ENCODE assay signal across 16 cellular contexts in the genomic region with DNA sequence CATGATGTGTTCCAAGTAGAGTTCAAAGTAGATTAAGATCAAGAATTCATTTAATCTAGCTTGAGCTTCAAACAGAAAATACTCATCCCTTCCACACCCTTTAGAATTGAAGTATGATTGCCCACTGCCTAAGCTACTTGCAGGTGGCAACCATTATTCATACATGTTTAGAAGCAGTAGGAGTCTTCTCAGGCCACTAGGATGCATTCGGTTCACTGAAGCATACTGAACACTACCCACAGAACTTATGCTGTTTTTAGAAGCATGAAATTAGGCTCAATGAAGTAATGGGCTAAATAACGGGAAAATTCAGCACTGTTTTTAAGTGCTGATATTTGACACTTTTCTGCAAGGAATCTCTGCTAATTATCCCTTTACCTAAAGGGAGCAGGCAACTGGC.
A peak's percentile ranks its signal among the peaks of the same experiment; 100 is the strongest.
DNase-seq lines count a peak whose midpoint lies in the region; ATAC-seq lines count a peak whose summit lies in the region.
"Had no signal": no experiment of that assay in that cellular context is flagged by ENCODE, and none has a peak within 500 bp of the region (broad histone marks: within the 10 kb centered on the region; RNA-seq: fewer than 3 reads in every experiment).

No MANE protein-coding gene starts in this region.

- H3K9me3 Mint-ChIP-seq in activated T-helper 2 cell treated with anti-CD3 and anti-CD28 coated beads, Interferon-gamma antibody, Interleukin-2, Interleukin-4, amounts not matched to agents 10 μg/mL and 5 μg/mL and 100 μg/mL, durations not matched to agents 14 hours and 24 hours and 36 hours = peaks cover 6% of the 10 kb centered on the region

- no peaks in the 10 kb centered on the region for H3K4me1 Mint-ChIP-seq in activated T-helper 2 cell treated with anti-CD3 and anti-CD28 coated beads, Interferon-gamma antibody, Interleukin-2, Interleukin-4, amounts not matched to agents 10 μg/mL and 5 μg/mL and 100 μg/mL, durations not matched to agents 14 hours and 24 hours and 36 hours (ENCODE audit: low read depth)
- H3K4me1 Mint-ChIP-seq: activated CD8-positive, alpha-beta memory T cell treated with anti-CD3 and anti-CD28 coated beads, Interleukin-2, amount 10 ng/mL, durations not matched to agents 7 days and 5 days; nephron had no signal

- no peaks in the 10 kb centered on the region for H3K27me3 Mint-ChIP-seq in activated T-helper 2 cell treated with anti-CD3 and anti-CD28 coated beads, Interferon-gamma antibody, Interleukin-2, Interleukin-4, amounts not matched to agents 10 μg/mL and 5 μg/mL and 100 μg/mL, durations not matched to agents 14 hours and 24 hours and 36 hours (ENCODE audit: low read depth)
- H3K27me3 Mint-ChIP-seq: activated CD8-positive, alpha-beta memory T cell treated with anti-CD3 and anti-CD28 coated beads, Interleukin-2, amount 10 ng/mL, durations not matched to agents 7 days and 5 days had no signal

- peak; percentile 81 for ATAC-seq in GM18519 (IDR thresholded peaks at IDR 0.05; ENCODE audit: low FRiP score, unreplicated experiment)
- peak; percentile 82 for ATAC-seq in GM21723 (IDR thresholded peaks at IDR 0.05; ENCODE audit: unreplicated experiment)
- peak; percentile 84 for ATAC-seq in HG03175 (IDR thresholded peaks at IDR 0.05; ENCODE audit: unreplicated experiment)
- ATAC-seq: activated CD8-positive, alpha-beta memory T cell treated with anti-CD3 and anti-CD28 coated beads, Interleukin-2, amount 10 ng/mL, durations not matched to agents 7 days and 5 days; activated naive CD4-positive, alpha-beta T cell treated with anti-CD3 and anti-CD28 coated beads, Interleukin-2, amount 50 U/mL, for 72 hours; left lobe of liver had no signal

- intact Hi-C loops in activated T-helper 2 cell treated with anti-CD3 and anti-CD28 coated beads, Interferon-gamma antibody, Interleukin-2, Interleukin-4, amounts not matched to agents 10 μg/mL and 5 μg/mL and 100 μg/mL, durations not matched to agents 14 hours and 24 hours and 36 hours (cut with micrococcal nuclease) = no loop called here

- H3K4me3 Mint-ChIP-seq in activated T-helper 2 cell treated with anti-CD3 and anti-CD28 coated beads, Interferon-gamma antibody, Interleukin-2, Interleukin-4, amounts not matched to agents 10 μg/mL and 5 μg/mL and 100 μg/mL, durations not matched to agents 14 hours and 24 hours and 36 hours (ENCODE audit: low read depth) = no peak overlapping the region
- H3K4me3 Mint-ChIP-seq: activated CD8-positive, alpha-beta memory T cell treated with anti-CD3 and anti-CD28 coated beads, Interleukin-2, amount 10 ng/mL, durations not matched to agents 7 days and 5 days; nephron had no signal

- H3K9me3 ChIP-seq in MG63 = no peaks in the 10 kb centered on the region
- H3K9me3 ChIP-seq: SJCRH30, testis had no signal

- H3K27me3 ChIP-seq in MG63 = peaks cover 4% of the 10 kb centered on the region; the same call in 1 of the 2 replicates
- H3K27me3 ChIP-seq: cardiac muscle cell, SJCRH30, testis had no signal

- no peak overlapping the region for H3K27ac Mint-ChIP-seq in activated T-helper 2 cell treated with anti-CD3 and anti-CD28 coated beads, Interferon-gamma antibody, Interleukin-2, Interleukin-4, amounts not matched to agents 10 μg/mL and 5 μg/mL and 100 μg/mL, durations not matched to agents 14 hours and 24 hours and 36 hours
- H3K27ac Mint-ChIP-seq: activated CD8-positive, alpha-beta memory T cell treated with anti-CD3 and anti-CD28 coated beads, Interleukin-2, amount 10 ng/mL, durations not matched to agents 7 days and 5 days; activated naive CD4-positive, alpha-beta T cell treated with anti-CD3 and anti-CD28 coated beads, Interleukin-2, amount 50 U/mL, for 72 hours; nephron had no signal

- DNase-seq in renal cortical epithelial cell (ENCODE audit: low read depth) = peak; percentile 26
- DNase-seq in activated T-helper 2 cell treated with anti-CD3 and anti-CD28 coated beads, Interferon-gamma antibody, Interleukin-2, Interleukin-4, amounts not matched to agents 10 μg/mL and 5 μg/mL and 100 μg/mL, durations not matched to agents 14 hours and 24 hours and 36 hours (ENCODE audit: low spot score) = no peak
- DNase-seq in MG63 = no peak
- DNase-seq in NCI-H1694 (lab: John Stamatoyannopoulos, UW) = no peak
- DNase-seq: activated CD8-positive, alpha-beta memory T cell treated with anti-CD3 and anti-CD28 coated beads, Interleukin-2, amount 10 ng/mL, durations not matched to agents 7 days and 5 days; NCI-H1694 treated with DMSO at 0.1 percent for 48 hours; SJCRH30; small intestine; testis had no signal

- no peaks in the 10 kb centered on the region for H3K36me3 Mint-ChIP-seq in activated T-helper 2 cell treated with anti-CD3 and anti-CD28 coated beads, Interferon-gamma antibody, Interleukin-2, Interleukin-4, amounts not matched to agents 10 μg/mL and 5 μg/mL and 100 μg/mL, durations not matched to agents 14 hours and 24 hours and 36 hours (ENCODE audit: low read depth)
- H3K36me3 Mint-ChIP-seq: activated CD8-positive, alpha-beta memory T cell treated with anti-CD3 and anti-CD28 coated beads, Interleukin-2, amount 10 ng/mL, durations not matched to agents 7 days and 5 days had no signal

- H3K4me3 ChIP-seq in MG63 = no peak overlapping the region
- H3K4me3 ChIP-seq: cardiac muscle cell, SJCRH30, testis had no signal

- no peaks in the 10 kb centered on the region for H3K36me3 ChIP-seq in MG63
- H3K36me3 ChIP-seq: cardiac muscle cell, SJCRH30 had no signal
